ENCODE assay signal across 13 cellular contexts in genomic region chr13:48818495-48818961, GRCh38.
DNase-seq lines count a peak whose midpoint lies in the region; ATAC-seq, FAIRE-seq and TF ChIP-seq lines count a peak whose summit lies in the region.
"Had no signal": no experiment of that assay in that cellular context is flagged by ENCODE, and none has a peak within 500 bp of the region (broad histone marks: within the 10 kb centered on the region; RNA-seq: fewer than 3 reads in every experiment).

No MANE protein-coding gene starts in this region.

- peak overlapping the region; percentile 49 for H2BK120ac ChIP-seq in IMR-90 (ENCODE audit: low read depth, low read length)

- H2AK5ac ChIP-seq in IMR-90 (ENCODE audit: low read depth, low read length): peak overlapping the region; percentile 95

- TF ChIP-seq CTCF in IMR-90 (conservative IDR thresholded peaks at IDR 0.05; ENCODE audit: low read depth, low read length) (no peak), bronchial epithelial cell (IDR thresholded peaks at IDR 0.05; ENCODE audit: insufficient read depth, low read length, severe bottlenecking) (no peak), kidney epithelial cell (IDR thresholded peaks at IDR 0.05; ENCODE audit: insufficient read depth, low read length, poor library complexity, severe bottlenecking) (no peak), GM13977 (IDR thresholded peaks at IDR 0.05; ENCODE audit: extremely low read depth, insufficient read depth, missing control alignments) (no peak)

- dilution Hi-C loops in IMR-90 (cut with HindIII; ENCODE audit: low sequenced_read_pairs, unreplicated experiment): no loop called here

- BruUV-seq in IMR-90 (replicated peaks; lab: Mats Ljungman, UMichigan): no TSS peak

- peak overlapping the region; percentile 55 for H3K23ac ChIP-seq in IMR-90 (ENCODE audit: low read depth, low read length)

- H3K4me1 ChIP-seq in ACC112 (ENCODE audit: control insufficient read depth, insufficient read depth, low read length, unreplicated experiment): peaks cover 32% of the 10 kb centered on the region
- H3K4me1 ChIP-seq in IMR-90 (ENCODE audit: control insufficient read depth, insufficient read depth, low read length): peaks cover 12% of the 10 kb centered on the region
- H3K4me1 ChIP-seq: parathyroid adenoma had no signal

- H2AFZ ChIP-seq in ACC112 (ENCODE audit: low read length, unreplicated experiment): no peak overlapping the region
- peak overlapping the region; percentile 21 for H2AFZ ChIP-seq in IMR-90 (replicated peaks; ENCODE audit: low read length, poor library complexity)
- H2AFZ ChIP-seq: parathyroid adenoma had no signal

- peaks cover 3% of the 10 kb centered on the region; the same call in 1 of the 2 replicates for H4K20me1 ChIP-seq in IMR-90 (ENCODE audit: insufficient read depth, low read length)

- peak overlapping the region; percentile 87 for H2BK5ac ChIP-seq in IMR-90 (ENCODE audit: low read depth, low read length, poor library complexity, severe bottlenecking)

- peak; percentile 19; the same call in 1 of the 2 replicates for TF ChIP-seq RAD21 in IMR-90 (IDR thresholded peaks at IDR 0.05; ENCODE audit: low read length)

- peak overlapping the region; percentile 84 for H4K91ac ChIP-seq in IMR-90 (ENCODE audit: insufficient read depth, low read depth, low read length)

- no peak overlapping the region for H2AK9ac ChIP-seq in IMR-90 (replicated peaks; ENCODE audit: low read depth, low read length, poor library complexity)

- no peaks in the 10 kb centered on the region for H3K27me3 ChIP-seq in ACC112 (ENCODE audit: insufficient read depth, low read length)
- no peaks in the 10 kb centered on the region for H3K27me3 ChIP-seq in IMR-90 (ENCODE audit: control insufficient read depth, insufficient read depth, low read length)
- H3K27me3 ChIP-seq in bronchial epithelial cell (ENCODE audit: control insufficient read depth, insufficient read depth, low read length): no peaks in the 10 kb centered on the region
- H3K27me3 ChIP-seq in kidney epithelial cell (ENCODE audit: control insufficient read depth, insufficient read depth, low read length): no peaks in the 10 kb centered on the region
- H3K27me3 ChIP-seq: transverse colon had no signal

- H4K8ac ChIP-seq in IMR-90 (ENCODE audit: low read depth in 2 of 2, low read length in 2 of 2): peak overlapping the region; percentile 41 to 80; a peak in 3 of 4 replicates

- in situ Hi-C loops in IMR-90 (cut with MboI; ENCODE audit: low sequenced_read_pairs): no loop called here
- in situ Hi-C loops in GM13977 (cut with MboI; ENCODE audit: low pct_unique_long_range_greater_than_20kb, low sequenced_read_pairs, unreplicated experiment): no loop called here

- H3K14ac ChIP-seq in IMR-90 (replicated peaks; ENCODE audit: low read depth, low read length): peak overlapping the region; percentile 8; the same call in 1 of the 2 replicates

- H3K18ac ChIP-seq in IMR-90 (ENCODE audit: low read depth, low read length): peak overlapping the region; percentile 22; the same call in 1 of the 2 replicates

- peak overlapping the region; percentile 30 for H4K5ac ChIP-seq in IMR-90 (ENCODE audit: low read depth, low read length)

- POLR2A ChIA-PET in IMR-90 (lab: Charles Lee; ENCODE audit: unreplicated experiment): no interaction called here

- peak overlapping the region; percentile 3 for H3K4me2 ChIP-seq in IMR-90 (ENCODE audit: low read depth, low read length)

- H3K27ac ChIP-seq in ACC112 (ENCODE audit: low read depth, low read length): peak overlapping the region; percentile 87
- H3K27ac ChIP-seq in IMR-90 (ENCODE audit: insufficient read depth, low read length): peak overlapping the region; percentile 76
- H3K27ac ChIP-seq: parathyroid adenoma, transverse colon had no signal

- peak; percentile 98 for DNase-seq in IMR-90
- DNase-seq in bronchial epithelial cell (ENCODE audit: low read depth): peak; percentile 88
- DNase-seq in kidney epithelial cell (ENCODE audit: low read depth): peak; percentile 87
- no peak for DNase-seq in GM13977 (ENCODE audit: low spot score)
- no peak for DNase-seq in NCI-H2081 (lab: John Stamatoyannopoulos, UW)
- DNase-seq: immature natural killer cell, T-helper 17 cell, transverse colon had no signal

- peak; percentile 94 for ATAC-seq in IMR-90 (ENCODE audit: low read depth)
- ATAC-seq in HG02642 (IDR thresholded peaks at IDR 0.05; ENCODE audit: poor library complexity, unreplicated experiment): no peak
- no peak for ATAC-seq in HG02938 (IDR thresholded peaks at IDR 0.05; ENCODE audit: unreplicated experiment)
- ATAC-seq: T-helper 17 cell had no signal

- H3K79me2 ChIP-seq in ACC112 (ENCODE audit: control insufficient read depth, insufficient read depth, low read length, unreplicated experiment): no peaks in the 10 kb centered on the region
- H3K79me2 ChIP-seq: parathyroid adenoma had no signal

- no peaks in the 10 kb centered on the region for H3K9me3 ChIP-seq in IMR-90 (ENCODE audit: control insufficient read depth, insufficient read depth, low read length)
- H3K9me3 ChIP-seq: transverse colon had no signal

- CTCF ChIA-PET in IMR-90 (lab: Yijun Ruan, JAX): no interaction called here

- H3K56ac ChIP-seq in IMR-90 (ENCODE audit: extremely low read depth, insufficient read depth, low read length): no peak overlapping the region

- intact Hi-C loops in IMR-90 (cut with micrococcal nuclease): no loop called here

- no peak for TF ChIP-seq POLR2A in IMR-90 (IDR thresholded peaks at IDR 0.05; ENCODE audit: low read depth, low read length)

- H2BK20ac ChIP-seq in IMR-90 (ENCODE audit: low read depth, low read length): peak overlapping the region; percentile 94

- peak; percentile 50 for FAIRE-seq in bronchial epithelial cell (lab: Jason Lieb, UNC)
- FAIRE-seq: colon had no signal

- H2BK15ac ChIP-seq in IMR-90 (ENCODE audit: low read depth, low read length): peak overlapping the region; percentile 85; the same call in 2 of the 3 replicates

- no peaks in the 10 kb centered on the region for H3K36me3 ChIP-seq in ACC112 (ENCODE audit: insufficient read depth, low read length)
- no peaks in the 10 kb centered on the region for H3K36me3 ChIP-seq in IMR-90 (ENCODE audit: control insufficient read depth, insufficient read depth, low read length)
- no peaks in the 10 kb centered on the region for H3K36me3 ChIP-seq in bronchial epithelial cell (ENCODE audit: control insufficient read depth, insufficient read depth, low read length)
- no peaks in the 10 kb centered on the region for H3K36me3 ChIP-seq in kidney epithelial cell (ENCODE audit: control insufficient read depth, insufficient read depth, low read length)
- H3K36me3 ChIP-seq: transverse colon had no signal

- H3K4me3 ChIP-seq in ACC112 (ENCODE audit: low read depth, low read length) (peak overlapping the region; percentile 40; the same call in 1 of the 2 replicates), IMR-90 (ENCODE audit: insufficient read depth, low read depth, low read length) (no peak overlapping the region), bronchial epithelial cell (ENCODE audit: low read depth, low read length) (no peak overlapping the region), kidney epithelial cell (ENCODE audit: low read depth, low read length) (no peak overlapping the region)
- H3K4me3 ChIP-seq: transverse colon had no signal

- H3K4ac ChIP-seq in IMR-90 (ENCODE audit: low read depth, low read length): peak overlapping the region; percentile 56

- H3K9me1 ChIP-seq in IMR-90 (ENCODE audit: insufficient read depth, low read length): peaks cover 3% of the 10 kb centered on the region

- no peaks in the 10 kb centered on the region for H3K79me1 ChIP-seq in IMR-90 (ENCODE audit: low read depth in 1 of 2, low read length in 2 of 2)

- no peak overlapping the region for H3K9ac ChIP-seq in IMR-90 (ENCODE audit: low read depth, low read length)
- H3K9ac ChIP-seq: parathyroid adenoma had no signal

- WGBS in IMR-90 (ENCODE audit: extremely low coverage in 2 of 2, insufficient read length in 1 of 2), 2 experiments: no CpG with 5 or more reads among the region's 1 CpG

TF ChIP-seq in IMR-90, 13 proteins besides CTCF, POLR2A, EP300 and RAD21:
- TF ChIP-seq FOS (IDR thresholded peaks at IDR 0.05; ENCODE audit: low read depth, low read length) (peak; percentile 84), CEBPB (IDR thresholded peaks at IDR 0.05; ENCODE audit: low read depth, low read length) (peak; percentile 90), CHD1 (IDR thresholded peaks at IDR 0.05; ENCODE audit: low read depth, low read length) (no peak), RFX5 (IDR thresholded peaks at IDR 0.05; ENCODE audit: low read depth, low read length) (no peak), BHLHE40 (IDR thresholded peaks at IDR 0.05; ENCODE audit: low read depth, low read length) (no peak), MXI1 (IDR thresholded peaks at IDR 0.05; ENCODE audit: borderline replicate concordance, low read depth, low read length) (no peak), MAZ (IDR thresholded peaks at IDR 0.05; ENCODE audit: borderline replicate concordance, low read depth, low read length) (no peak), NFE2L2 (IDR thresholded peaks at IDR 0.05; ENCODE audit: low read depth, low read length) (no peak), RCOR1 (IDR thresholded peaks at IDR 0.05; ENCODE audit: insufficient replicate concordance, low read length) (no peak), MAFK (IDR thresholded peaks at IDR 0.05; ENCODE audit: low read depth, low read length) (no peak), SMC3 (IDR thresholded peaks at IDR 0.05; ENCODE audit: low read depth, low read length) (no peak)
- TF ChIP-seq, protein P1, sequence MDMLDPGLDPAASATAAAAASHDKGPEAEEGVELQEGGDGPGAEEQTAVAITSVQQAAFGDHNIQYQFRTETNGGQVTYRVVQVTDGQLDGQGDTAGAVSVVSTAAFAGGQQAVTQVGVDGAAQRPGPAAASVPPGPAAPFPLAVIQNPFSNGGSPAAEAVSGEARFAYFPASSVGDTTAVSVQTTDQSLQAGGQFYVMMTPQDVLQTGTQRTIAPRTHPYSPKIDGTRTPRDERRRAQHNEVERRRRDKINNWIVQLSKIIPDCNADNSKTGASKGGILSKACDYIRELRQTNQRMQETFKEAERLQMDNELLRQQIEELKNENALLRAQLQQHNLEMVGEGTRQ (IDR thresholded peaks at IDR 0.05; ENCODE audit: low read depth, low read length): 0 out of 2 replicates have a peak, but pooled peaks have one; percentile 7
- TF ChIP-seq, protein P2, sequence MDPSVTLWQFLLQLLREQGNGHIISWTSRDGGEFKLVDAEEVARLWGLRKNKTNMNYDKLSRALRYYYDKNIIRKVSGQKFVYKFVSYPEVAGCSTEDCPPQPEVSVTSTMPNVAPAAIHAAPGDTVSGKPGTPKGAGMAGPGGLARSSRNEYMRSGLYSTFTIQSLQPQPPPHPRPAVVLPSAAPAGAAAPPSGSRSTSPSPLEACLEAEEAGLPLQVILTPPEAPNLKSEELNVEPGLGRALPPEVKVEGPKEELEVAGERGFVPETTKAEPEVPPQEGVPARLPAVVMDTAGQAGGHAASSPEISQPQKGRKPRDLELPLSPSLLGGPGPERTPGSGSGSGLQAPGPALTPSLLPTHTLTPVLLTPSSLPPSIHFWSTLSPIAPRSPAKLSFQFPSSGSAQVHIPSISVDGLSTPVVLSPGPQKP (IDR thresholded peaks at IDR 0.05; ENCODE audit: borderline replicate concordance, low read depth, low read length): no peak

Comparison
In these comparisons a context has a peak if more than half of its experiments do, and no peak if none do; other contexts are left out.
1. DNase-seq: peak in IMR-90 (single experiment), bronchial epithelial cell (single experiment) and kidney epithelial cell (single experiment); none in GM13977 (single experiment) and NCI-H2081 (0 of 2).